ENCODE assay signal across 9 cellular contexts in genomic region chr1:4944072-4944471, GRCh38.
"Had no signal": no experiment of that assay in that cellular context is flagged by ENCODE, and none has a peak within 500 bp of the region (broad histone marks: within the 10 kb centered on the region; RNA-seq: fewer than 3 reads in every experiment).

No MANE protein-coding gene starts in this region.

- H3K4me1 ChIP-seq: HAP-1 had no signal

- DNase-seq: GM23248, GOT3, H7, HFFc6, IMR-90 had no signal

- H3K27ac ChIP-seq: GM23248, HL-60 had no signal

- H3K36me3 ChIP-seq: HAP-1 had no signal

- H3K9me3 ChIP-seq: HAP-1 had no signal

- H3K9ac ChIP-seq: GM23248 had no signal

- FAIRE-seq: K562 had no signal

- H2AFZ ChIP-seq: GM23248 had no signal

- ATAC-seq: HCT116, K562 had no signal

- H3K4me3 ChIP-seq: GM23248, HAP-1, K562 had no signal
